7 cellular contexts compared by ENCODE assay signal in genomic region chr2:8515864-8516533, GRCh38.
DNase-seq lines count a peak whose midpoint lies in the region; ATAC-seq and TF ChIP-seq lines count a peak whose summit lies in the region.

No MANE protein-coding gene starts in this region.

- H3K27me3 Mint-ChIP-seq in activated naive CD8-positive, alpha-beta T cell, result no peaks in the 10 kb centered on the region
- peaks cover 11% of the 10 kb centered on the region for H3K27me3 Mint-ChIP-seq in neural progenitor cell (ENCODE audit: insufficient read depth, low read depth)

- H3K4me3 Mint-ChIP-seq in activated naive CD8-positive, alpha-beta T cell, result no peak overlapping the region
- no peak overlapping the region for H3K4me3 Mint-ChIP-seq in neural progenitor cell

- H3K27me3 ChIP-seq in neural progenitor cell, result no peaks in the 10 kb centered on the region

- DNase-seq in NCI-H1105 treated with DMSO at 0.1 percent for 48 hours (lab: John Stamatoyannopoulos, UW) (peak; percentile 44), SK-N-DZ (ENCODE audit: low spot score) (no peak), neural progenitor cell (ENCODE audit: low spot score) (no peak)
- DNase-seq in stimulated activated naive CD4-positive, alpha-beta T cell (lab: John Stamatoyannopoulos, UW), result no peak

- no peak overlapping the region for H3K9ac ChIP-seq in neural progenitor cell

- no peak for TF ChIP-seq CTCF in neural progenitor cell (IDR thresholded peaks at IDR 0.05)

- peaks cover 2% of the 10 kb centered on the region for H3K36me3 Mint-ChIP-seq in activated naive CD8-positive, alpha-beta T cell
- H3K36me3 Mint-ChIP-seq in neural progenitor cell, result no peaks in the 10 kb centered on the region

- no peaks in the 10 kb centered on the region for H3F3A ChIP-seq in neural progenitor cell (ENCODE audit: low read depth)

- no peaks in the 10 kb centered on the region for H3K36me3 ChIP-seq in neural progenitor cell

- no peaks in the 10 kb centered on the region for H3K9me3 ChIP-seq in neural progenitor cell (ENCODE audit: low read depth)

- H3K4me3 ChIP-seq in neural progenitor cell, result no peak overlapping the region

- H2AFZ ChIP-seq in neural progenitor cell (replicated peaks), result no peak overlapping the region

- ATAC-seq in GM18520 (IDR thresholded peaks at IDR 0.05; ENCODE audit: unreplicated experiment) (peak; percentile 24), GM21723 (IDR thresholded peaks at IDR 0.05; ENCODE audit: unreplicated experiment) (peak; percentile 43)

- no peak overlapping the region for H3K4me2 ChIP-seq in neural progenitor cell

- H4K20me1 ChIP-seq in neural progenitor cell (ENCODE audit: low read depth), result no peaks in the 10 kb centered on the region

- H3K4me1 Mint-ChIP-seq in activated naive CD8-positive, alpha-beta T cell (ENCODE audit: low read depth), result peaks cover 29% of the 10 kb centered on the region
- H3K4me1 Mint-ChIP-seq in neural progenitor cell, result peaks cover 6% of the 10 kb centered on the region

- H3K9me3 Mint-ChIP-seq in activated naive CD8-positive, alpha-beta T cell (ENCODE audit: low read depth), result peaks cover 4% of the 10 kb centered on the region
- H3K9me3 Mint-ChIP-seq in neural progenitor cell, result peaks cover 7% of the 10 kb centered on the region

- no peaks in the 10 kb centered on the region for H3K79me2 ChIP-seq in neural progenitor cell (ENCODE audit: low read depth)

- no peak overlapping the region for H3K27ac ChIP-seq in neural progenitor cell

- H3K27ac Mint-ChIP-seq in activated naive CD8-positive, alpha-beta T cell, result peak overlapping the region; percentile 62
- H3K27ac Mint-ChIP-seq in neural progenitor cell, result no peak overlapping the region

- H3K4me1 ChIP-seq in neural progenitor cell, result no peaks in the 10 kb centered on the region
